Comparison of ENCODE assay signal across 1 cellular context in genomic region chrX:111410451-111410850, GRCh38.
TF ChIP-seq lines count a peak whose summit lies in the region.

No MANE protein-coding gene starts in this region.

TF ChIP-seq in GM23338, 12 proteins besides CTCF, POLR2A, EP300 and RAD21 (continued from another document):
- no peak for TF ChIP-seq ZNF462 (CRISPR knock-in tag; IDR thresholded peaks at IDR 0.05)
- TF ChIP-seq NANOG (IDR thresholded peaks at IDR 0.05; ENCODE audit: borderline replicate concordance) = no peak
- no peak for TF ChIP-seq STAT1 (IDR thresholded peaks at IDR 0.05; ENCODE audit: unreplicated experiment)
- TF ChIP-seq, protein P1, sequence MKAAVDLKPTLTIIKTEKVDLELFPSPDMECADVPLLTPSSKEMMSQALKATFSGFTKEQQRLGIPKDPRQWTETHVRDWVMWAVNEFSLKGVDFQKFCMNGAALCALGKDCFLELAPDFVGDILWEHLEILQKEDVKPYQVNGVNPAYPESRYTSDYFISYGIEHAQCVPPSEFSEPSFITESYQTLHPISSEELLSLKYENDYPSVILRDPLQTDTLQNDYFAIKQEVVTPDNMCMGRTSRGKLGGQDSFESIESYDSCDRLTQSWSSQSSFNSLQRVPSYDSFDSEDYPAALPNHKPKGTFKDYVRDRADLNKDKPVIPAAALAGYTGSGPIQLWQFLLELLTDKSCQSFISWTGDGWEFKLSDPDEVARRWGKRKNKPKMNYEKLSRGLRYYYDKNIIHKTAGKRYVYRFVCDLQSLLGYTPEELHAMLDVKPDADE (IDR thresholded peaks at IDR 0.05) = no peak
- TF ChIP-seq JUNB (IDR thresholded peaks at IDR 0.05; ENCODE audit: unreplicated experiment) = no peak
- no peak for TF ChIP-seq EZH2phosphoT487 (IDR thresholded peaks at IDR 0.05; ENCODE audit: unreplicated experiment)
- TF ChIP-seq REST (IDR thresholded peaks at IDR 0.05; ENCODE audit: unreplicated experiment) = no peak
